ENCODE assay signal across 28 cellular contexts in genomic region chr5:111848374-111848914, GRCh38.
DNase-seq lines count a peak whose midpoint lies in the region; ATAC-seq, FAIRE-seq and TF ChIP-seq lines count a peak whose summit lies in the region.
"Had no signal": no experiment of that assay in that cellular context is flagged by ENCODE, and none has a peak within 500 bp of the region (broad histone marks: within the 10 kb centered on the region; RNA-seq: fewer than 3 reads in every experiment).

No MANE protein-coding gene starts in this region.

- in situ Hi-C loops in GM12878 (cut with MboI): no loop called here

- H2AFZ ChIP-seq in GM12878 (ENCODE audit: control insufficient read depth, low read depth, low read length): no peak overlapping the region

- RAD21 ChIA-PET in GM12878 (lab: Charles Lee; ENCODE audit: unreplicated experiment): no interaction called here

- H3K27me3 ChIP-seq in GM12878 (replicated peaks in 1 of 2; ENCODE audit: control insufficient read depth in 2 of 2, insufficient read depth in 2 of 2, low read length in 1 of 2): no peaks in the 10 kb centered on the region
- H3K27me3 ChIP-seq: esophagus squamous epithelium had no signal

- H3K36me3 ChIP-seq in GM12878 (ENCODE audit: control insufficient read depth in 2 of 2, insufficient read depth in 2 of 2, low read length in 1 of 2): no peaks in the 10 kb centered on the region
- H3K36me3 ChIP-seq: esophagus squamous epithelium had no signal

- FAIRE-seq in GM12878 (lab: Jason Lieb, UNC): no peak
- FAIRE-seq: H1, keratinocyte, TTC549 had no signal

- CTCF ChIA-PET in GM12878 (lab: Yijun Ruan, JAX): no interaction called here

- no peak overlapping the region for H3K4me3 ChIP-seq in GM12878
- H3K4me3 ChIP-seq: esophagus squamous epithelium, skin epidermis had no signal

- SMC1A ChIA-PET in GM12878 (lab: Charles Lee; ENCODE audit: uncharacterized antibody, unreplicated experiment): interaction anchor here (1.1 to 1.6 kb wide), 4 partner anchors 8 to 298 kb away, joined by 3 to 4 read pairs (median 4); no protein-coding TSS in a partner anchor

- peak; percentile 56; the same call in 2 of the 3 replicates for ATAC-seq in GM12878
- ATAC-seq in left lobe of liver: no peak
- no peak for ATAC-seq in GM18870 (IDR thresholded peaks at IDR 0.05; ENCODE audit: unreplicated experiment)
- ATAC-seq: activated CD8-positive, alpha-beta T cell treated with anti-CD3 and anti-CD28 coated beads for 36 hours; activated naive CD8-positive, alpha-beta T cell treated with anti-CD3 and anti-CD28 coated beads, Interleukin-2, amount 50 U/mL, for 24 hours; PC-3 had no signal

- H3K9ac ChIP-seq in GM12878 (ENCODE audit: control insufficient read depth, insufficient read depth, low read length): no peak overlapping the region

- no peaks in the 10 kb centered on the region for H3K4me1 ChIP-seq in GM12878 (ENCODE audit: control insufficient read depth, insufficient read depth, low read length)
- H3K4me1 ChIP-seq: esophagus squamous epithelium had no signal

- 52% methylated on average over 3 of the region's 3 CpGs for WGBS in GM12878 (ENCODE audit: insufficient coverage, insufficient replicate concordance, low lambda C conversion rate, missing lambda C conversion rate)

- H3K27ac ChIP-seq in GM12878 (ENCODE audit: control insufficient read depth, insufficient read depth): no peak overlapping the region
- H3K27ac ChIP-seq: esophagus squamous epithelium, skin epidermis had no signal

- H3K4me2 ChIP-seq in GM12878 (ENCODE audit: control insufficient read depth, insufficient read depth): no peak overlapping the region

- no TSS peak for BruUV-seq in GM12878 (replicated peaks; lab: Mats Ljungman, UMichigan)

- TF ChIP-seq CTCF in GM12878 (IDR thresholded peaks at IDR 0.05 in 2 of 3, conservative IDR thresholded peaks at IDR 0.05 in 1 of 3; ENCODE audit: control insufficient read depth in 2 of 3, extremely low read depth in 1 of 3, insufficient read depth in 1 of 3, low read depth in 3 of 3, low read length in 3 of 3): no peak

- no peak for TF ChIP-seq EP300 in GM12878 (IDR thresholded peaks at IDR 0.05; ENCODE audit: borderline replicate concordance in 1 of 2, control insufficient read depth in 1 of 2, low read depth in 2 of 2, low read length in 2 of 2)

- DNase-seq in EH (ENCODE audit: low read depth) (peak; percentile 28), M059J (ENCODE audit: low read depth) (peak; percentile 48), GM12878 (ENCODE audit: low read depth, low spot score) (no peak), kidney tubule cell (ENCODE audit: low spot score) (peak; percentile 4), NCI-H187 treated with DMSO at 0.1 percent for 48 hours (lab: John Stamatoyannopoulos, UW) (no peak), left lobe of liver (ENCODE audit: low spot score) (no peak)
- DNase-seq: activated CD4-positive, alpha-beta T cell treated with anti-CD3 and anti-CD28 coated beads for 1 hour; activated CD8-positive, alpha-beta T cell treated with anti-CD3 and anti-CD28 coated beads for 36 hours; activated gamma-delta T cell; activated naive CD8-positive, alpha-beta T cell treated with anti-CD3 and anti-CD28 coated beads, Interleukin-2, amount 50 U/mL, for 24 hours; CD4-positive, alpha-beta T cell; cortex of kidney; endodermal cell; esophagus squamous epithelium; GF-D8; mammary epithelial cell; MV-4-11; NCI-H187; NCI-H345; nucleus accumbens; PC-3; SHP77; trophoblast cell had no signal

- no peaks in the 10 kb centered on the region for H4K20me1 ChIP-seq in GM12878 (ENCODE audit: control insufficient read depth, insufficient read depth)

- no peaks in the 10 kb centered on the region; the same call in 2 of the 3 replicates for H3K9me3 ChIP-seq in GM12878 (replicated peaks; ENCODE audit: control insufficient read depth, insufficient read depth, low read length)
- H3K9me3 ChIP-seq: esophagus squamous epithelium had no signal

- TF ChIP-seq RAD21 in GM12878 (IDR thresholded peaks at IDR 0.05; ENCODE audit: insufficient read depth, low read depth, low read length): no peak

- POLR2A ChIA-PET in GM12878 (lab: Charles Lee): interaction anchor here (0.5 kb wide), 1 partner anchor 1137 kb away, joined by 4 read pairs; no protein-coding TSS in a partner anchor

- no peak for TF ChIP-seq POLR2A in GM12878 (IDR thresholded peaks at IDR 0.05; ENCODE audit: low read depth, low read length)

- intact Hi-C loops in GM12878 (cut with micrococcal nuclease; ENCODE audit: unreplicated experiment): no loop called here

- H3K79me2 ChIP-seq in GM12878 (ENCODE audit: control insufficient read depth, insufficient read depth, low read length): no peaks in the 10 kb centered on the region

TF ChIP-seq in GM12878, 131 proteins besides CTCF, POLR2A, EP300 and RAD21:
- TF ChIP-seq IRF3 (IDR thresholded peaks at IDR 0.05) (no peak), FOXK2 (IDR thresholded peaks at IDR 0.05) (no peak), ZNF592 (IDR thresholded peaks at IDR 0.05) (no peak), ZBTB4 (CRISPR knock-in tag; IDR thresholded peaks at IDR 0.05) (no peak)

Comparison
In these comparisons a context has a peak if more than half of its experiments do, and no peak if none do; other contexts are left out.
1. DNase-seq: peak in EH (single experiment), M059J (single experiment) and kidney tubule cell (single experiment); none in GM12878 (single experiment), NCI-H187 treated with DMSO at 0.1 percent for 48 hours (single experiment) and left lobe of liver (single experiment).